1 cellular context compared by ENCODE assay signal in the genomic region with DNA sequence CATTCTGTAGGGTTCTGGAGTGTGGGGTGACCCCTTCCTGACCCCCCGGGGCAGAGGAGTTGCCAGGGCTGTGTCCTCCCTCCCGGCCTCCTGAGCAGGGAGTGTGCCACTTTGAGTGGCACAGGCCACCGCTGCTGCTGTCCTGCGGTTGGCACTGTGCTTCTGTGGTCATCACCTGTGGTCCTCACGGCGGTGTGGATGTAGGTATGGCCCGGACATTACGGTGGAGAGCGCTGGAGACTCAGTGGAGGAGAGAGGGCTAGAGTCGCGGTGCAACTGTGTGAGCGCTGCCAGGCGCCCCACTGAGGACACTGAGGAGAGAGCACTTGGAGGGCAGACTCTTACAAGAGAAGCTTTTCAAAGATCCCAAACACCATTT.
TF ChIP-seq lines count a peak whose summit lies in the region.

No MANE protein-coding gene starts in this region.

TF ChIP-seq in GM23338, 12 proteins besides CTCF, POLR2A, EP300 and RAD21 (continued from another document):
- TF ChIP-seq ZNF462 (CRISPR knock-in tag; IDR thresholded peaks at IDR 0.05) (no peak), EZH2phosphoT487 (IDR thresholded peaks at IDR 0.05; ENCODE audit: unreplicated experiment) (no peak), ZNF114 (CRISPR knock-in tag; IDR thresholded peaks at IDR 0.05) (no peak), EZH2 (IDR thresholded peaks at IDR 0.05; ENCODE audit: low read depth, unreplicated experiment) (no peak), CREB1 (CRISPR knock-in tag; IDR thresholded peaks at IDR 0.05; ENCODE audit: low read depth) (no peak), STAT1 (IDR thresholded peaks at IDR 0.05; ENCODE audit: unreplicated experiment) (no peak), POLR2AphosphoS5 (IDR thresholded peaks at IDR 0.05; ENCODE audit: low read depth) (no peak), NANOG (IDR thresholded peaks at IDR 0.05; ENCODE audit: borderline replicate concordance) (no peak), REST (IDR thresholded peaks at IDR 0.05; ENCODE audit: unreplicated experiment) (no peak), ZNF331 (CRISPR knock-in tag; IDR thresholded peaks at IDR 0.05; ENCODE audit: low read depth) (no peak)
- TF ChIP-seq, protein P1, sequence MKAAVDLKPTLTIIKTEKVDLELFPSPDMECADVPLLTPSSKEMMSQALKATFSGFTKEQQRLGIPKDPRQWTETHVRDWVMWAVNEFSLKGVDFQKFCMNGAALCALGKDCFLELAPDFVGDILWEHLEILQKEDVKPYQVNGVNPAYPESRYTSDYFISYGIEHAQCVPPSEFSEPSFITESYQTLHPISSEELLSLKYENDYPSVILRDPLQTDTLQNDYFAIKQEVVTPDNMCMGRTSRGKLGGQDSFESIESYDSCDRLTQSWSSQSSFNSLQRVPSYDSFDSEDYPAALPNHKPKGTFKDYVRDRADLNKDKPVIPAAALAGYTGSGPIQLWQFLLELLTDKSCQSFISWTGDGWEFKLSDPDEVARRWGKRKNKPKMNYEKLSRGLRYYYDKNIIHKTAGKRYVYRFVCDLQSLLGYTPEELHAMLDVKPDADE (IDR thresholded peaks at IDR 0.05) = no peak
